8 cellular contexts compared by ENCODE assay signal in the genomic region with DNA sequence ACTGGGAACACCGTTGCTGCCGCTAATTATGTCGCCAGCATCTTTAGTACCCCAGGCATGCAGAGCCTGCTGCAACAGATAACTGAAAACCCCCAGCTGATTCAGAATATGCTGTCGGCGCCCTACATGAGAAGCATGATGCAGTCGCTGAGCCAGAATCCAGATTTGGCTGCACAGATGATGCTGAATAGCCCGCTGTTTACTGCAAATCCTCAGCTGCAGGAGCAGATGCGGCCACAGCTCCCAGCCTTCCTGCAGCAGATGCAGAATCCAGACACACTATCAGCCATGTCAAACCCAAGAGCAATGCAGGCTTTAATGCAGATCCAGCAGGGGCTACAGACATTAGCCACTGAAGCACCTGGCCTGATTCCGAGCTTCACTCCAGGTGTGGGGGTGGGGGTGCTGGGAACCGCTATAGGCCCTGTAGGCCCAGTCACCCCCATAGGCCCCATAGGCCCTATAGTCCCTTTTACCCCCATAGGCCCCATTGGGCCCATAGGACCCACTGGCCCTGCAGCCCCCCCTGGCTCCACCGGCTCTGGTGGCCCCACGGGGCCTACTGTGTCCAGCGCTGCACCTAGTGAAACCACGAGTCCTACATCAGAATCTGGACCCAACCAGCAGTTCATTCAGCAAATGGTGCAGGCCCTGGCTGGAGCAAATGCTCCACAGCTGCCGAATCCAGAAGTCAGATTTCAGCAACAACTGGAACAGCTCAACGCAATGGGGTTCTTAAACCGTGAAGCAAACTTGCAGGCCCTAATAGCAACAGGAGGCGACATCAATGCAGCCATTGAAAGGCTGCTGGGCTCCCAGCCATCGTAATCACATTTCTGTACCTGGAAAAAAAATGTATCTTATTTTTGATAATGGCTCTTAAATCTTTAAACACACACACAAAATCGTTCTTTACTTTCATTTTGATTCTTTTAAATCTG. TPM values are rescaled to one million over a fixed set of nuclear protein-coding genes. Genes with fewer than 3 reads are reported as not detected.
DNase-seq lines count a peak whose midpoint lies in the region; ATAC-seq, FAIRE-seq and TF ChIP-seq lines count a peak whose summit lies in the region.

No MANE protein-coding gene starts in this region.

- H3K9me3 ChIP-seq in endothelial cell of umbilical vein (replicated peaks; ENCODE audit: control insufficient read depth, insufficient read depth, low read length) (no peaks in the 10 kb centered on the region), neuronal stem cell (replicated peaks in 1 of 2; ENCODE audit: control insufficient read depth in 2 of 2, insufficient read depth in 1 of 2, low read depth in 1 of 2, low read length in 2 of 2) (no peaks in the 10 kb centered on the region)

- no peak overlapping the region for H3K14ac ChIP-seq in neuronal stem cell (ENCODE audit: low read length)

- peaks cover 19% of the 10 kb centered on the region for H3K4me1 Mint-ChIP-seq in activated CD4-positive, alpha-beta T cell treated with anti-CD3 and anti-CD28 coated beads, Interleukin-2, amount 10 ng/mL, durations not matched to agents 24 days and 14 days

- H3K4me3 ChIP-seq in endothelial cell of umbilical vein (replicated peaks in 1 of 3; ENCODE audit: insufficient read depth in 1 of 3, low read depth in 1 of 3, low read length in 3 of 3) (peak overlapping the region; percentile 22 to 79 (median 78)), neuronal stem cell (ENCODE audit: low read length in 2 of 2) (peak overlapping the region; percentile 87 to 96)

- H3K4me1 ChIP-seq in endothelial cell of umbilical vein (ENCODE audit: control insufficient read depth, extremely low read depth, insufficient read depth, low read length): peaks cover 18% of the 10 kb centered on the region
- H3K4me1 ChIP-seq in neuronal stem cell (ENCODE audit: control insufficient read depth in 2 of 2, insufficient read depth in 1 of 2, low read depth in 1 of 2, low read length in 2 of 2): no peaks in the 10 kb centered on the region

- no peak overlapping the region for H2BK12ac ChIP-seq in neuronal stem cell (ENCODE audit: low read length)

- H3K36me3 ChIP-seq in endothelial cell of umbilical vein (ENCODE audit: control insufficient read depth in 2 of 2, extremely low read depth in 1 of 2, insufficient read depth in 2 of 2, low read length in 2 of 2) (no peaks in the 10 kb centered on the region), neuronal stem cell (replicated peaks in 1 of 2; ENCODE audit: control insufficient read depth in 2 of 2, insufficient read depth in 2 of 2, low read length in 2 of 2) (peaks cover 0 to 20% of the 10 kb centered on the region in 2 donors)

- no peak for TF ChIP-seq POLR2A in endothelial cell of umbilical vein (IDR thresholded peaks at IDR 0.05; ENCODE audit: low read depth, low read length)

- intact Hi-C loops in activated CD4-positive, alpha-beta T cell treated with anti-CD3 and anti-CD28 coated beads, Interleukin-2, amount 10 ng/mL, durations not matched to agents 24 days and 14 days (cut with micrococcal nuclease): loop anchor here (1.0 to 10.0 kb wide), 12 partner anchors 14 to 720 kb away; a partner anchor contains a TSS
- intact Hi-C loops in endothelial cell of umbilical vein (cut with micrococcal nuclease): loop anchor here (5.0 kb wide), 1 partner anchor 1758 kb away; a partner anchor contains a TSS

- no CpG with 5 or more reads among the region's 20 CpGs for WGBS in neuronal stem cell (ENCODE audit: extremely low coverage in 2 of 2, insufficient read length in 2 of 2, insufficient replicate concordance in 1 of 2), 2 donors

- no peak overlapping the region for H3K4ac ChIP-seq in neuronal stem cell (ENCODE audit: low read length)

- DNase-seq in activated CD4-positive, alpha-beta T cell treated with anti-CD3 and anti-CD28 coated beads, Interleukin-2, amount 10 ng/mL, durations not matched to agents 24 days and 14 days: peak; percentile 63
- DNase-seq in activated CD4-positive, alpha-beta T cell treated with anti-CD3 and anti-CD28 coated beads, Interleukin-2, amount 50 U/mL, for 1 hour: no peak
- DNase-seq in RWPE1 (ENCODE audit: low spot score) (no peak), endothelial cell of umbilical vein (ENCODE audit: low read depth, low spot score) (no peak), neuronal stem cell (ENCODE audit: low spot score) (peak; percentile 2), NCI-H2107 (lab: John Stamatoyannopoulos, UW) (no peak), NOMO-1 treated with dmso at 0.1 percent for 144 hours (lab: John Stamatoyannopoulos, UW; ENCODE audit: unreplicated experiment) (no peak)

- H2AFZ ChIP-seq in endothelial cell of umbilical vein (ENCODE audit: low read depth, low read length): no peak overlapping the region
- no peak overlapping the region for H2AFZ ChIP-seq in neuronal stem cell (ENCODE audit: low read length)

- no peaks in the 10 kb centered on the region for H3K27me3 ChIP-seq in endothelial cell of umbilical vein (ENCODE audit: control insufficient read depth in 2 of 2, insufficient read depth in 2 of 2, low read length in 2 of 2)
- H3K27me3 ChIP-seq in neuronal stem cell (ENCODE audit: control insufficient read depth in 3 of 3, insufficient read depth in 3 of 3, low read depth in 1 of 3, low read length in 3 of 3): peaks cover 0 to 8% (median 0%) of the 10 kb centered on the region in 3 experiments

- no peak overlapping the region for H4K8ac ChIP-seq in neuronal stem cell (ENCODE audit: low read depth, low read length)

- POLR2A ChIA-PET in RWPE1 (lab: Yijun Ruan, JAX; ENCODE audit: low non-redundant PET) (no interaction called here), endothelial cell of umbilical vein (lab: Charles Lee) (no interaction called here)

- TF ChIP-seq CTCF in RWPE1 (conservative IDR thresholded peaks at IDR 0.05; ENCODE audit: low read depth): no peak
- no peak for TF ChIP-seq CTCF in endothelial cell of umbilical vein (IDR thresholded peaks at IDR 0.05; ENCODE audit: extremely low read depth in 1 of 2, insufficient read depth in 1 of 2, low read depth in 1 of 2, low read length in 2 of 2)

- dilution Hi-C loops in endothelial cell of umbilical vein (cut with MboI; ENCODE audit: extremely low pct_ligation_motif_present, low sequenced_read_pairs): no loop called here

- H3K23ac ChIP-seq in neuronal stem cell (ENCODE audit: low read depth, low read length, poor library complexity): no peak overlapping the region

- H4K20me1 ChIP-seq in endothelial cell of umbilical vein (replicated peaks; ENCODE audit: control insufficient read depth, extremely low read depth, insufficient read depth, low read length): no peaks in the 10 kb centered on the region

- H3K18ac ChIP-seq in neuronal stem cell (ENCODE audit: low read length): no peak overlapping the region

- H3K79me2 ChIP-seq in endothelial cell of umbilical vein (ENCODE audit: control insufficient read depth, insufficient read depth, low read length): peaks cover 46% of the 10 kb centered on the region

- no peak overlapping the region for H2BK15ac ChIP-seq in neuronal stem cell (ENCODE audit: low read length)

- H3K4me3 Mint-ChIP-seq in activated CD4-positive, alpha-beta T cell treated with anti-CD3 and anti-CD28 coated beads, Interleukin-2, amount 10 ng/mL, durations not matched to agents 24 days and 14 days: peak overlapping the region; percentile 92

- no peaks in the 10 kb centered on the region for H3K79me1 ChIP-seq in neuronal stem cell (ENCODE audit: low read depth, low read length)

- peak overlapping the region; percentile 81 for H3K9ac ChIP-seq in endothelial cell of umbilical vein (replicated peaks; ENCODE audit: extremely low read depth, insufficient read depth, low read length)
- H3K9ac ChIP-seq in neuronal stem cell (ENCODE audit: low read depth, low read length, poor library complexity): peak overlapping the region; percentile 60

- BruUV-seq in endothelial cell of umbilical vein (replicated peaks; lab: Mats Ljungman, UMichigan): no TSS peak

- no peak overlapping the region for H2AK5ac ChIP-seq in neuronal stem cell (ENCODE audit: low read depth, low read length)

- no peak for ATAC-seq in esophagus mucosa

- H2BK120ac ChIP-seq in neuronal stem cell (ENCODE audit: low read depth, low read length): no peak overlapping the region

- CTCF ChIA-PET in RWPE1 (lab: Yijun Ruan, JAX) (no interaction called here), endothelial cell of umbilical vein (lab: Charles Lee) (no interaction called here)

- H3K9me3 Mint-ChIP-seq in activated CD4-positive, alpha-beta T cell treated with anti-CD3 and anti-CD28 coated beads, Interleukin-2, amount 10 ng/mL, durations not matched to agents 24 days and 14 days: no peaks in the 10 kb centered on the region

- H3K27ac ChIP-seq in RWPE1 (peak overlapping the region; percentile 92), endothelial cell of umbilical vein (ENCODE audit: insufficient read depth, low read depth, low read length) (no peak overlapping the region), neuronal stem cell (replicated peaks; ENCODE audit: low read length) (no peak overlapping the region)

- peak; percentile 26 for FAIRE-seq in endothelial cell of umbilical vein (lab: Jason Lieb, UNC)

- H3K9me1 ChIP-seq in endothelial cell of umbilical vein (replicated peaks; ENCODE audit: control insufficient read depth, extremely low read depth, insufficient read depth, low read length): no peaks in the 10 kb centered on the region

- peaks cover 34% of the 10 kb centered on the region for H3K36me3 Mint-ChIP-seq in activated CD4-positive, alpha-beta T cell treated with anti-CD3 and anti-CD28 coated beads, Interleukin-2, amount 10 ng/mL, durations not matched to agents 24 days and 14 days (ENCODE audit: low read depth)

- H3K27me3 Mint-ChIP-seq in activated CD4-positive, alpha-beta T cell treated with anti-CD3 and anti-CD28 coated beads, Interleukin-2, amount 10 ng/mL, durations not matched to agents 24 days and 14 days: no peaks in the 10 kb centered on the region

- peak overlapping the region; percentile 99 for H3K27ac Mint-ChIP-seq in activated CD4-positive, alpha-beta T cell treated with anti-CD3 and anti-CD28 coated beads, Interleukin-2, amount 10 ng/mL, durations not matched to agents 24 days and 14 days

- H3K4me2 ChIP-seq in endothelial cell of umbilical vein (ENCODE audit: insufficient read depth, low read length): peak overlapping the region; percentile 94
- peak overlapping the region; percentile 83 for H3K4me2 ChIP-seq in neuronal stem cell (ENCODE audit: insufficient read depth, low read length, poor library complexity, severe bottlenecking)

- H4K91ac ChIP-seq in neuronal stem cell (ENCODE audit: low read depth, low read length, poor library complexity): no peak overlapping the region

- H2BK5ac ChIP-seq in neuronal stem cell (ENCODE audit: low read length): no peak overlapping the region

RNA-seq across cellular contexts. Expression of a gene that starts 1.8 kb away (rescaled TPM):
- 37.8 and 38.5 TPM in 2 replicates for total RNA-seq in activated CD4-positive, alpha-beta T cell treated with anti-CD3 and anti-CD28 coated beads, Interleukin-2, amount 10 ng/mL, durations not matched to agents 24 days and 14 days
- total RNA-seq in endothelial cell of umbilical vein (22.8 and 25.3 TPM in 2 replicates), esophagus mucosa (31.9 TPM)
- 13.1 and 17.1 TPM in 2 replicates for polyA plus RNA-seq in endothelial cell of umbilical vein
- polyA plus RNA-seq in endothelial cell of umbilical vein (2011; cell fraction: cytosol; rRNA removed): 18.3 and 18.4 TPM in 2 replicates
- polyA plus RNA-seq in endothelial cell of umbilical vein (2011; cell fraction: nucleus; rRNA removed): 11.1 and 12.2 TPM in 2 replicates
- polyA plus RNA-seq in endothelial cell of umbilical vein (2012): 17.4 and 18.9 TPM in 2 replicates
- 26.0 and 27.4 TPM in 2 replicates for polyA minus RNA-seq in endothelial cell of umbilical vein
- 32.5 TPM for polyA minus RNA-seq in endothelial cell of umbilical vein (2011; cell fraction: cytosol; rRNA and poly(A)+ RNA removed)
- polyA minus RNA-seq in endothelial cell of umbilical vein (2011; cell fraction: nucleus; rRNA and poly(A)+ RNA removed): 20.6 and 26.9 TPM in 2 replicates
- 31.1 TPM for polyA plus RNA-seq in neuronal stem cell (2013, experiment 1 of 2)
- 31.7 TPM for polyA plus RNA-seq in neuronal stem cell (2013, experiment 2 of 2)

Comparison
In these comparisons a context has a peak if more than half of its experiments do, and no peak if none do; other contexts are left out.
1. DNase-seq: peak in activated CD4-positive, alpha-beta T cell treated with anti-CD3 and anti-CD28 coated beads, Interleukin-2, amount 10 ng/mL, durations not matched to agents 24 days and 14 days (single experiment) and neuronal stem cell (single experiment); none in activated CD4-positive, alpha-beta T cell treated with anti-CD3 and anti-CD28 coated beads, Interleukin-2, amount 50 U/mL, for 1 hour (single experiment), RWPE1 (single experiment), endothelial cell of umbilical vein (single experiment), NCI-H2107 (single experiment) and NOMO-1 treated with dmso at 0.1 percent for 144 hours (single experiment).